ENCODE assay signal across 19 cellular contexts in genomic region chr5:81005708-81006107, GRCh38. TPM values are rescaled to one million over a fixed set of nuclear protein-coding genes. Genes with fewer than 3 reads are reported as not detected.
DNase-seq lines count a peak whose midpoint lies in the region; ATAC-seq lines count a peak whose summit lies in the region.
"Had no signal": no experiment of that assay in that cellular context is flagged by ENCODE, and none has a peak within 500 bp of the region (broad histone marks: within the 10 kb centered on the region; RNA-seq: fewer than 3 reads in every experiment).

No MANE protein-coding gene starts in this region.

- no peak for DNase-seq in activated CD4-positive, alpha-beta memory T cell treated with anti-CD3 and anti-CD28 coated beads for 36 hours
- no peak for DNase-seq in activated CD4-positive, alpha-beta memory T cell treated with anti-CD3 and anti-CD28 coated beads, Interleukin-2, amount 10 ng/mL, durations not matched to agents 7 days and 5 days
- DNase-seq in stimulated activated naive CD8-positive, alpha-beta T cell treated with anti-CD3 and anti-CD28 coated beads, Interleukin-15, Interleukin-2, amounts not matched to agents 100 U/mL and 50 U/mL, for 24 hours: no peak
- no peak for DNase-seq in activated naive CD8-positive, alpha-beta T cell treated with anti-CD3 and anti-CD28 coated beads for 36 hours
- DNase-seq in stimulated activated naive CD8-positive, alpha-beta T cell treated with anti-CD3 and anti-CD28 coated beads, Interleukin-15, amount 100 ng/mL, for 72 hours: no peak
- no peak for DNase-seq in stimulated activated CD4-positive, alpha-beta T cell treated with anti-CD3 and anti-CD28 coated beads, Interleukin-2, amount 100 ng/mL, for 24 hours
- DNase-seq in UCSD-AML1 (lab: John Stamatoyannopoulos, UW; ENCODE audit: unreplicated experiment): no peak
- DNase-seq: DND-41; GF-D8; Karpas-422; NCI-H1105; NCI-H1694 treated with DMSO at 0.1 percent for 48 hours; NCI-H345; NCI-H526 treated with DMSO at 0.1 percent for 48 hours; NK-92 treated with Interleukin-12 subunit alpha and Interleukin-12 subunit beta, amount 100 ng/mL, for 24 hours; OCI-M1 had no signal

- POLR2A ChIA-PET in activated CD4-positive, alpha-beta memory T cell treated with anti-CD3 and anti-CD28 coated beads for 36 hours (lab: Charles Lee): no interaction called here
- POLR2A ChIA-PET in activated CD4-positive, alpha-beta memory T cell treated with anti-CD3 and anti-CD28 coated beads, Interleukin-2, amount 10 ng/mL, durations not matched to agents 7 days and 5 days (lab: Charles Lee): no interaction called here

- ATAC-seq in stimulated activated naive CD8-positive, alpha-beta T cell treated with anti-CD3 and anti-CD28 coated beads, Interleukin-15, Interleukin-2, amounts not matched to agents 100 U/mL and 50 U/mL, for 24 hours: no peak
- ATAC-seq in stimulated activated naive CD8-positive, alpha-beta T cell treated with anti-CD3 and anti-CD28 coated beads, Interleukin-15, amount 100 ng/mL, for 72 hours: no peak
- ATAC-seq: GM23338 had no signal

- H3K4me3 Mint-ChIP-seq in activated CD4-positive, alpha-beta memory T cell treated with anti-CD3 and anti-CD28 coated beads for 36 hours: no peak overlapping the region
- H3K4me3 Mint-ChIP-seq in activated CD4-positive, alpha-beta memory T cell treated with anti-CD3 and anti-CD28 coated beads, Interleukin-2, amount 10 ng/mL, durations not matched to agents 7 days and 5 days: no peak overlapping the region
- peak overlapping the region; percentile 49 for H3K4me3 Mint-ChIP-seq in stimulated activated naive CD8-positive, alpha-beta T cell treated with anti-CD3 and anti-CD28 coated beads, Interleukin-15, Interleukin-2, amounts not matched to agents 100 ng/mL and 50 ng/mL, for 24 hours
- H3K4me3 Mint-ChIP-seq in activated naive CD8-positive, alpha-beta T cell treated with anti-CD3 and anti-CD28 coated beads for 36 hours: peak overlapping the region; percentile 8
- H3K4me3 Mint-ChIP-seq in stimulated activated naive CD8-positive, alpha-beta T cell treated with anti-CD3 and anti-CD28 coated beads, Interleukin-15, amount 100 ng/mL, for 72 hours: peak overlapping the region; percentile 47 to 69
- H3K4me3 Mint-ChIP-seq: CD14-positive monocyte, GM23338 had no signal

- H3K4me1 Mint-ChIP-seq in activated CD4-positive, alpha-beta memory T cell treated with anti-CD3 and anti-CD28 coated beads for 36 hours (ENCODE audit: low read depth): peaks cover 67% of the 10 kb centered on the region
- peaks cover 34% of the 10 kb centered on the region for H3K4me1 Mint-ChIP-seq in activated CD4-positive, alpha-beta memory T cell treated with anti-CD3 and anti-CD28 coated beads, Interleukin-2, amount 10 ng/mL, durations not matched to agents 7 days and 5 days
- H3K4me1 Mint-ChIP-seq in stimulated activated naive CD8-positive, alpha-beta T cell treated with anti-CD3 and anti-CD28 coated beads, Interleukin-15, Interleukin-2, amounts not matched to agents 100 ng/mL and 50 ng/mL, for 24 hours (ENCODE audit: low read depth): peaks cover 88% of the 10 kb centered on the region
- H3K4me1 Mint-ChIP-seq in activated naive CD8-positive, alpha-beta T cell treated with anti-CD3 and anti-CD28 coated beads for 36 hours: peaks cover 74% of the 10 kb centered on the region
- peaks cover 83% of the 10 kb centered on the region for H3K4me1 Mint-ChIP-seq in stimulated activated naive CD8-positive, alpha-beta T cell treated with anti-CD3 and anti-CD28 coated beads, Interleukin-15, amount 100 ng/mL, for 72 hours

- peaks cover 1% of the 10 kb centered on the region for H3K36me3 Mint-ChIP-seq in activated CD4-positive, alpha-beta memory T cell treated with anti-CD3 and anti-CD28 coated beads for 36 hours
- peaks cover 5% of the 10 kb centered on the region for H3K36me3 Mint-ChIP-seq in activated CD4-positive, alpha-beta memory T cell treated with anti-CD3 and anti-CD28 coated beads, Interleukin-2, amount 10 ng/mL, durations not matched to agents 7 days and 5 days (ENCODE audit: low read depth)
- H3K36me3 Mint-ChIP-seq in stimulated activated naive CD8-positive, alpha-beta T cell treated with anti-CD3 and anti-CD28 coated beads, Interleukin-15, Interleukin-2, amounts not matched to agents 100 ng/mL and 50 ng/mL, for 24 hours (ENCODE audit: low read depth): peaks cover 7% of the 10 kb centered on the region
- H3K36me3 Mint-ChIP-seq in activated naive CD8-positive, alpha-beta T cell treated with anti-CD3 and anti-CD28 coated beads for 36 hours: peaks cover 22% of the 10 kb centered on the region
- H3K36me3 Mint-ChIP-seq: CD14-positive monocyte had no signal

- intact Hi-C loops in activated CD4-positive, alpha-beta memory T cell treated with anti-CD3 and anti-CD28 coated beads for 36 hours (cut with micrococcal nuclease): loop anchor here (2.0 to 5.0 kb wide), 4 partner anchors 102 to 281 kb away; no protein-coding TSS in a partner anchor

- CTCF ChIA-PET in activated CD4-positive, alpha-beta memory T cell treated with anti-CD3 and anti-CD28 coated beads for 36 hours (lab: Charles Lee): no interaction called here
- CTCF ChIA-PET in activated CD4-positive, alpha-beta memory T cell treated with anti-CD3 and anti-CD28 coated beads, Interleukin-2, amount 10 ng/mL, durations not matched to agents 7 days and 5 days (lab: Charles Lee): interaction anchor here (1.7 kb wide), 1 partner anchor 50 kb away, joined by 3 read pairs; no protein-coding TSS in a partner anchor

- H3K27me3 Mint-ChIP-seq in activated CD4-positive, alpha-beta memory T cell treated with anti-CD3 and anti-CD28 coated beads for 36 hours: no peaks in the 10 kb centered on the region
- H3K27me3 Mint-ChIP-seq in activated CD4-positive, alpha-beta memory T cell treated with anti-CD3 and anti-CD28 coated beads, Interleukin-2, amount 10 ng/mL, durations not matched to agents 7 days and 5 days: no peaks in the 10 kb centered on the region
- H3K27me3 Mint-ChIP-seq in stimulated activated naive CD8-positive, alpha-beta T cell treated with anti-CD3 and anti-CD28 coated beads, Interleukin-15, Interleukin-2, amounts not matched to agents 100 ng/mL and 50 ng/mL, for 24 hours: no peaks in the 10 kb centered on the region
- H3K27me3 Mint-ChIP-seq in activated naive CD8-positive, alpha-beta T cell treated with anti-CD3 and anti-CD28 coated beads for 36 hours: no peaks in the 10 kb centered on the region
- no peaks in the 10 kb centered on the region for H3K27me3 Mint-ChIP-seq in stimulated activated naive CD8-positive, alpha-beta T cell treated with anti-CD3 and anti-CD28 coated beads, Interleukin-15, amount 100 ng/mL, for 72 hours

- peak overlapping the region; percentile 35 for H3K27ac Mint-ChIP-seq in activated CD4-positive, alpha-beta memory T cell treated with anti-CD3 and anti-CD28 coated beads for 36 hours
- no peak overlapping the region for H3K27ac Mint-ChIP-seq in activated CD4-positive, alpha-beta memory T cell treated with anti-CD3 and anti-CD28 coated beads, Interleukin-2, amount 10 ng/mL, durations not matched to agents 7 days and 5 days
- peak overlapping the region; percentile 67 for H3K27ac Mint-ChIP-seq in stimulated activated naive CD8-positive, alpha-beta T cell treated with anti-CD3 and anti-CD28 coated beads, Interleukin-15, Interleukin-2, amounts not matched to agents 100 ng/mL and 50 ng/mL, for 24 hours
- H3K27ac Mint-ChIP-seq in activated naive CD8-positive, alpha-beta T cell treated with anti-CD3 and anti-CD28 coated beads for 36 hours: peak overlapping the region; percentile 60
- peak overlapping the region; percentile 55 to 75 for H3K27ac Mint-ChIP-seq in stimulated activated naive CD8-positive, alpha-beta T cell treated with anti-CD3 and anti-CD28 coated beads, Interleukin-15, amount 100 ng/mL, for 72 hours
- H3K27ac Mint-ChIP-seq: CD14-positive monocyte, GM23338 had no signal

- H3K9me3 Mint-ChIP-seq in activated CD4-positive, alpha-beta memory T cell treated with anti-CD3 and anti-CD28 coated beads for 36 hours: no peaks in the 10 kb centered on the region
- no peaks in the 10 kb centered on the region for H3K9me3 Mint-ChIP-seq in activated CD4-positive, alpha-beta memory T cell treated with anti-CD3 and anti-CD28 coated beads, Interleukin-2, amount 10 ng/mL, durations not matched to agents 7 days and 5 days
- H3K9me3 Mint-ChIP-seq in stimulated activated naive CD8-positive, alpha-beta T cell treated with anti-CD3 and anti-CD28 coated beads, Interleukin-15, Interleukin-2, amounts not matched to agents 100 ng/mL and 50 ng/mL, for 24 hours: no peaks in the 10 kb centered on the region
- peaks cover 4% of the 10 kb centered on the region for H3K9me3 Mint-ChIP-seq in activated naive CD8-positive, alpha-beta T cell treated with anti-CD3 and anti-CD28 coated beads for 36 hours
- no peaks in the 10 kb centered on the region for H3K9me3 Mint-ChIP-seq in stimulated activated naive CD8-positive, alpha-beta T cell treated with anti-CD3 and anti-CD28 coated beads, Interleukin-15, amount 100 ng/mL, for 72 hours
- H3K9me3 Mint-ChIP-seq: GM23338 had no signal

RNA-seq across cellular contexts. Expression of gene RASGRF2, which starts 45.5 kb away (rescaled TPM):
- 1 to 10 TPM; 7.6 to 8.6 TPM for total RNA-seq in activated CD4-positive, alpha-beta memory T cell treated with anti-CD3 and anti-CD28 coated beads for 36 hours
- total RNA-seq in activated CD4-positive, alpha-beta memory T cell treated with anti-CD3 and anti-CD28 coated beads, Interleukin-2, amount 10 ng/mL, durations not matched to agents 7 days and 5 days: 1 to 10 TPM; 2.4 to 3.3 TPM
- total RNA-seq in activated naive CD8-positive, alpha-beta T cell treated with anti-CD3 and anti-CD28 coated beads for 36 hours: 10 to 100 TPM; 12.3 to 13.3 TPM

Comparison
In these comparisons a context has a peak if more than half of its experiments do, and no peak if none do; other contexts are left out.
1. H3K4me3 Mint-ChIP-seq: peak in stimulated activated naive CD8-positive, alpha-beta T cell treated with anti-CD3 and anti-CD28 coated beads, Interleukin-15, Interleukin-2, amounts not matched to agents 100 ng/mL and 50 ng/mL, for 24 hours (single experiment), activated naive CD8-positive, alpha-beta T cell treated with anti-CD3 and anti-CD28 coated beads for 36 hours (single experiment) and stimulated activated naive CD8-positive, alpha-beta T cell treated with anti-CD3 and anti-CD28 coated beads, Interleukin-15, amount 100 ng/mL, for 72 hours (2 of 2); none in activated CD4-positive, alpha-beta memory T cell treated with anti-CD3 and anti-CD28 coated beads for 36 hours (single experiment) and activated CD4-positive, alpha-beta memory T cell treated with anti-CD3 and anti-CD28 coated beads, Interleukin-2, amount 10 ng/mL, durations not matched to agents 7 days and 5 days (single experiment).